Comparison of ENCODE assay signal across 18 cellular contexts in genomic region chr19:5772416-5772815, GRCh38. TPM values are rescaled to one million over a fixed set of nuclear protein-coding genes. Genes with fewer than 3 reads are reported as not detected.
A peak's percentile ranks its signal among the peaks of the same experiment; 100 is the strongest.
DNase-seq lines count a peak whose midpoint lies in the region; ATAC-seq and TF ChIP-seq lines count a peak whose summit lies in the region.
"Had no signal": no experiment of that assay in that cellular context is flagged by ENCODE, and none has a peak within 500 bp of the region (broad histone marks: within the 10 kb centered on the region; RNA-seq: fewer than 3 reads in every experiment).

No MANE protein-coding gene starts in this region.

- CTCF ChIA-PET in IMR-90 (lab: Yijun Ruan, JAX) = no interaction called here

- no peak overlapping the region for H3K9ac ChIP-seq in BLaER1 treated with 17β-estradiol and CSF1 and Interleukin-3, amounts not matched to agents 10 nM and 100 nM
- H3K9ac ChIP-seq in IMR-90 (ENCODE audit: low read depth, low read length) (no peak overlapping the region), trophoblast cell (ENCODE audit: low read length) (no peak overlapping the region)

- 80% methylated on average over 5 of the region's 19 CpGs; no CpG with 5 or more reads in 1 of the 2 experiments for WGBS in IMR-90 (ENCODE audit: extremely low coverage in 2 of 2, insufficient read length in 1 of 2), 2 experiments
- WGBS in trophoblast cell (ENCODE audit: extremely low coverage, insufficient coverage, insufficient read length) = no CpG with 5 or more reads among the region's 19 CpGs
- WGBS in esophagus muscularis mucosa = 84% methylated on average over 19 of the region's 19 CpGs

- peak overlapping the region in 6 of 11 experiments; percentile 12 to 33 (median 24); a peak in 4 of 22 replicates for H3K4me2 ChIP-seq in BLaER1 treated with 17β-estradiol and CSF1 and Interleukin-3, amounts not matched to agents 10 nM and 100 nM
- no peak overlapping the region for H3K4me2 ChIP-seq in IMR-90 (ENCODE audit: low read depth, low read length)
- no peak overlapping the region for H3K4me2 ChIP-seq in trophoblast cell (ENCODE audit: low read length)

- H3K79me2 ChIP-seq in trophoblast cell (ENCODE audit: control insufficient read depth, insufficient read depth, low read length, poor library complexity) = no peaks in the 10 kb centered on the region

- no TSS peak for BruUV-seq in IMR-90 (replicated peaks; lab: Mats Ljungman, UMichigan)

- POLR2A ChIA-PET in IMR-90 (lab: Charles Lee; ENCODE audit: unreplicated experiment) = no interaction called here

- TF ChIP-seq POLR2A in IMR-90 (IDR thresholded peaks at IDR 0.05; ENCODE audit: low read depth, low read length) = no peak
- no peak for TF ChIP-seq POLR2A in esophagus muscularis mucosa (IDR thresholded peaks at IDR 0.05; ENCODE audit: low read depth)

- peak overlapping the region; percentile 75 for H2AFZ ChIP-seq in IMR-90 (replicated peaks; ENCODE audit: low read length, poor library complexity)
- no peak overlapping the region for H2AFZ ChIP-seq in trophoblast cell (ENCODE audit: insufficient read depth, low read length, poor library complexity)

- DNase-seq in IMR-90 = no peak
- peak; percentile 51 for DNase-seq in UCSD-AML1 (lab: John Stamatoyannopoulos, UW; ENCODE audit: unreplicated experiment)
- no peak for DNase-seq in trophoblast cell
- DNase-seq in H4 (ENCODE audit: low spot score) = no peak
- no peak for DNase-seq in esophagus muscularis mucosa (ENCODE audit: extremely low spot score)
- DNase-seq: 8988T; AML-193; C1 segment of cervical spinal cord; Calu3; CD4-positive, alpha-beta T cell; DMS 273 treated with DMSO at 0.1 percent for 48 hours; DMS79; H9 had no signal

- no peak for TF ChIP-seq RAD21 in IMR-90 (IDR thresholded peaks at IDR 0.05; ENCODE audit: low read length)

- H2BK15ac ChIP-seq in IMR-90 (ENCODE audit: low read depth, low read length) = no peak overlapping the region

- H2AK9ac ChIP-seq in IMR-90 (replicated peaks; ENCODE audit: low read depth, low read length, poor library complexity) = peak overlapping the region; percentile 72

- no peaks in the 10 kb centered on the region for H3K9me1 ChIP-seq in IMR-90 (ENCODE audit: insufficient read depth, low read length)

- no peak overlapping the region for H4K91ac ChIP-seq in IMR-90 (ENCODE audit: insufficient read depth, low read depth, low read length)
- H4K91ac ChIP-seq in trophoblast cell (ENCODE audit: low read depth, low read length) = no peak overlapping the region

- no peak overlapping the region for H3K27ac ChIP-seq in BLaER1 treated with 17β-estradiol and CSF1 and Interleukin-3, amounts not matched to agents 10 nM and 100 nM
- H3K27ac ChIP-seq in IMR-90 (ENCODE audit: insufficient read depth, low read length) (no peak overlapping the region), trophoblast cell (ENCODE audit: low read depth, low read length) (no peak overlapping the region), esophagus muscularis mucosa (replicated peaks in 1 of 4) (no peak overlapping the region)

- H3K4ac ChIP-seq in IMR-90 (ENCODE audit: low read depth, low read length) (peak overlapping the region; percentile 7; the same call in 1 of the 2 replicates), trophoblast cell (ENCODE audit: low read depth, low read length) (no peak overlapping the region)

- dilution Hi-C loops in IMR-90 (cut with HindIII; ENCODE audit: low sequenced_read_pairs, unreplicated experiment) = no loop called here

- ATAC-seq in IMR-90 (ENCODE audit: low read depth) = no peak
- no peak for ATAC-seq in HG02763 (IDR thresholded peaks at IDR 0.05; ENCODE audit: unreplicated experiment)
- ATAC-seq: HepG2 had no signal

- TF ChIP-seq CTCF in IMR-90 (conservative IDR thresholded peaks at IDR 0.05; ENCODE audit: low read depth, low read length) (no peak), esophagus muscularis mucosa (IDR thresholded peaks at IDR 0.05) (no peak)

- H4K12ac ChIP-seq in trophoblast cell (ENCODE audit: low read depth, low read length) = no peak overlapping the region

- no peak for TF ChIP-seq EP300 in esophagus muscularis mucosa (IDR thresholded peaks at IDR 0.05)

- no peak overlapping the region for H3K4me3 ChIP-seq in BLaER1 treated with 17β-estradiol and CSF1 and Interleukin-3, amounts not matched to agents 10 nM and 100 nM
- H3K4me3 ChIP-seq in IMR-90 (ENCODE audit: insufficient read depth, low read depth, low read length) (no peak overlapping the region), trophoblast cell (ENCODE audit: low read depth, low read length) (peak overlapping the region; percentile 23), esophagus muscularis mucosa (no peak overlapping the region)

- H4K20me1 ChIP-seq in BLaER1 treated with 17β-estradiol and CSF1 and Interleukin-3, amounts not matched to agents 10 nM and 100 nM = no peaks in the 10 kb centered on the region; a peak in 1 of 22 replicates
- H4K20me1 ChIP-seq in IMR-90 (ENCODE audit: insufficient read depth, low read length) = no peaks in the 10 kb centered on the region

- H3K18ac ChIP-seq in IMR-90 (ENCODE audit: low read depth, low read length) = no peak overlapping the region
- H3K18ac ChIP-seq in trophoblast cell (ENCODE audit: low read length) = no peak overlapping the region

- no peak overlapping the region for H4K8ac ChIP-seq in IMR-90 (ENCODE audit: low read depth in 2 of 2, low read length in 2 of 2)
- no peak overlapping the region for H4K8ac ChIP-seq in trophoblast cell (ENCODE audit: low read depth, low read length)

- H3K79me1 ChIP-seq in IMR-90 (ENCODE audit: low read depth in 1 of 2, low read length in 2 of 2) (no peaks in the 10 kb centered on the region), trophoblast cell (ENCODE audit: low read length) (no peaks in the 10 kb centered on the region)

- no peak overlapping the region for H3K23ac ChIP-seq in IMR-90 (ENCODE audit: low read depth, low read length)
- H3K23ac ChIP-seq in trophoblast cell (ENCODE audit: low read length) = no peak overlapping the region

- in situ Hi-C loops in IMR-90 (cut with MboI; ENCODE audit: low sequenced_read_pairs) = no loop called here

- H3K14ac ChIP-seq in IMR-90 (replicated peaks; ENCODE audit: low read depth, low read length) (no peak overlapping the region), trophoblast cell (ENCODE audit: low read length) (no peak overlapping the region)

- H2BK5ac ChIP-seq in IMR-90 (ENCODE audit: low read depth, low read length, poor library complexity, severe bottlenecking) (no peak overlapping the region), trophoblast cell (ENCODE audit: low read depth, low read length, poor library complexity) (no peak overlapping the region)

- H2BK12ac ChIP-seq in trophoblast cell (ENCODE audit: low read length) = no peak overlapping the region

- no peak overlapping the region for H3K56ac ChIP-seq in IMR-90 (ENCODE audit: extremely low read depth, insufficient read depth, low read length)

- no peaks in the 10 kb centered on the region for H3K27me3 ChIP-seq in BLaER1 treated with 17β-estradiol and CSF1 and Interleukin-3, amounts not matched to agents 10 nM and 100 nM
- no peaks in the 10 kb centered on the region for H3K27me3 ChIP-seq in IMR-90 (ENCODE audit: control insufficient read depth, insufficient read depth, low read length)
- H3K27me3 ChIP-seq in trophoblast cell (ENCODE audit: insufficient read depth, low read length) = no peaks in the 10 kb centered on the region
- no peaks in the 10 kb centered on the region for H3K27me3 ChIP-seq in esophagus muscularis mucosa

- H3K36me3 ChIP-seq in BLaER1 treated with 17β-estradiol and CSF1 and Interleukin-3, amounts not matched to agents 10 nM and 100 nM = no peaks in the 10 kb centered on the region
- H3K36me3 ChIP-seq in IMR-90 (ENCODE audit: control insufficient read depth, insufficient read depth, low read length) = no peaks in the 10 kb centered on the region
- H3K36me3 ChIP-seq in trophoblast cell (ENCODE audit: control insufficient read depth in 1 of 2, insufficient read depth in 2 of 2, low read length in 2 of 2) = no peaks in the 10 kb centered on the region
- H3K36me3 ChIP-seq in esophagus muscularis mucosa = no peaks in the 10 kb centered on the region

- H3K9me3 ChIP-seq in BLaER1 treated with 17β-estradiol and CSF1 and Interleukin-3, amounts not matched to agents 10 nM and 100 nM (replicated peaks in 1 of 11) = no peaks in the 10 kb centered on the region
- H3K9me3 ChIP-seq in IMR-90 (ENCODE audit: control insufficient read depth, insufficient read depth, low read length) (no peaks in the 10 kb centered on the region), trophoblast cell (ENCODE audit: insufficient read depth, low read depth, low read length) (no peaks in the 10 kb centered on the region), esophagus muscularis mucosa (no peaks in the 10 kb centered on the region)

- no peak overlapping the region for H4K5ac ChIP-seq in IMR-90 (ENCODE audit: low read depth, low read length)

- H2AK5ac ChIP-seq in IMR-90 (ENCODE audit: low read depth, low read length) (no peak overlapping the region), trophoblast cell (ENCODE audit: low read length) (no peak overlapping the region)

- H2BK120ac ChIP-seq in IMR-90 (ENCODE audit: low read depth, low read length) = no peak overlapping the region
- no peak overlapping the region for H2BK120ac ChIP-seq in trophoblast cell (ENCODE audit: insufficient read depth, low read length, poor library complexity)

- intact Hi-C loops in IMR-90 (cut with micrococcal nuclease) (no loop called here), esophagus muscularis mucosa (cut with DNase I) (no loop called here)

- peaks cover 0 to 52% (median 23%) of the 10 kb centered on the region in 10 experiments; a peak in 14 of 20 replicates for H3K4me1 ChIP-seq in BLaER1 treated with 17β-estradiol and CSF1 and Interleukin-3, amounts not matched to agents 10 nM and 100 nM
- H3K4me1 ChIP-seq in IMR-90 (ENCODE audit: control insufficient read depth, insufficient read depth, low read length) = peaks cover 4% of the 10 kb centered on the region
- no peaks in the 10 kb centered on the region for H3K4me1 ChIP-seq in trophoblast cell (ENCODE audit: control insufficient read depth in 1 of 2, insufficient read depth in 2 of 2, low read length in 2 of 2)
- peaks cover 0 to 15% (median 8%) of the 10 kb centered on the region in 4 donors for H3K4me1 ChIP-seq in esophagus muscularis mucosa

- H2BK20ac ChIP-seq in IMR-90 (ENCODE audit: low read depth, low read length) = no peak overlapping the region

RNA-seq across cellular contexts. Expression of gene PRR22, which starts 12.1 kb away (rescaled TPM):
- total RNA-seq in IMR-90 (2012; rRNA removed) (0.28 TPM in 1 of 2 replicates, not detected in the other), esophagus muscularis mucosa (1 to 10 TPM in 2 of 4 donors, under 1 TPM in 2; 0.19 to 1.2 (median 1.0) TPM)
- polyA plus RNA-seq in IMR-90 (2012; rRNA removed) = 0.92 and 1.6 TPM in 2 replicates
- 0.21 and 0.41 TPM in 2 replicates for polyA plus RNA-seq in IMR-90 (2012; cell fraction: cytosol; rRNA removed)
- polyA plus RNA-seq in IMR-90 (2012; cell fraction: nucleus; rRNA removed; ENCODE audit: low replicate concordance) = 4.7 and 15.1 TPM in 2 replicates
- 1.9 and 2.1 TPM in 2 replicates for polyA plus RNA-seq in trophoblast cell (2013)
- total RNA-seq in H4 (2014; rRNA removed; shearing (Covaris generic)) = 0.25 TPM in 1 of 2 replicates, not detected in the other

RNA-seq across cellular contexts. Expression of gene DUS3L, which starts 18.5 kb away (rescaled TPM):
- total RNA-seq in IMR-90 (2012; rRNA removed) (12.4 and 14.2 TPM in 2 replicates), esophagus muscularis mucosa (10 to 100 TPM; 20.3 to 34.1 (median 27.3) TPM)
- polyA plus RNA-seq in IMR-90 (2012; rRNA removed) = 21.3 and 25.6 TPM in 2 replicates
- polyA plus RNA-seq in IMR-90 (2012; cell fraction: cytosol; rRNA removed) = 18.7 and 45.2 TPM in 2 replicates
- polyA plus RNA-seq in IMR-90 (2012; cell fraction: nucleus; rRNA removed; ENCODE audit: low replicate concordance) = 102 and 228 TPM in 2 replicates
- polyA plus RNA-seq in trophoblast cell (2013) = 16.2 and 19.0 TPM in 2 replicates
- total RNA-seq in H4 (2014; rRNA removed; shearing (Covaris generic)) = 23.2 and 28.1 TPM in 2 replicates

RNA-seq across cellular contexts. Expression of gene NRTN, which starts 32.5 kb away (rescaled TPM):
- total RNA-seq in IMR-90 (2012; rRNA removed) = 0.18 TPM in 1 of 2 replicates, not detected in the other
- polyA plus RNA-seq in IMR-90 (2012; rRNA removed) = 0.17 and 0.37 TPM in 2 replicates
- polyA plus RNA-seq in IMR-90 (2012; cell fraction: cytosol; rRNA removed) = 0.51 and 0.63 TPM in 2 replicates
- polyA plus RNA-seq in IMR-90 (2012; cell fraction: nucleus; rRNA removed; ENCODE audit: low replicate concordance) = 0.11 and 0.35 TPM in 2 replicates
- 0.64 and 1.0 TPM in 2 replicates for polyA plus RNA-seq in trophoblast cell (2013)
- total RNA-seq in H4 (2014; rRNA removed; shearing (Covaris generic)) = 0.06 and 0.23 TPM in 2 replicates
- 10 to 100 TPM; 12.9 to 53.0 (median 29.5) TPM for total RNA-seq in esophagus muscularis mucosa
- total RNA-seq: LHCN-M2 had no signal

RNA-seq across cellular contexts. Expression of gene CATSPERD, which starts 52.0 kb away (rescaled TPM):
- total RNA-seq in IMR-90 (2012; rRNA removed) (not detected in 2 replicates), esophagus muscularis mucosa (under 1 TPM in 1 of 4 donors, not detected in 3; 0.19 TPM)
- polyA plus RNA-seq in IMR-90 (2012; rRNA removed) = not detected in 2 replicates
- not detected in 2 replicates for polyA plus RNA-seq in IMR-90 (2012; cell fraction: cytosol; rRNA removed)
- polyA plus RNA-seq in IMR-90 (2012; cell fraction: nucleus; rRNA removed; ENCODE audit: low replicate concordance) = not detected in 2 replicates
- 0.11 and 0.19 TPM in 2 replicates for polyA plus RNA-seq in trophoblast cell (2013)
- not detected in 2 replicates for total RNA-seq in H4 (2014; rRNA removed; shearing (Covaris generic))
- total RNA-seq: Calu3; CD4-positive, alpha-beta T cell; G401; H9; HepG2; LHCN-M2 had no signal

RNA-seq across cellular contexts. Expression of gene LONP1, which starts 52.5 kb away (rescaled TPM):
- total RNA-seq in IMR-90 (2012; rRNA removed) = 64.2 and 70.3 TPM in 2 replicates
- 90.9 and 93.2 TPM in 2 replicates for polyA plus RNA-seq in IMR-90 (2012; rRNA removed)
- polyA plus RNA-seq in IMR-90 (2012; cell fraction: cytosol; rRNA removed) = 75.7 and 144 TPM in 2 replicates
- 158 and 371 TPM in 2 replicates for polyA plus RNA-seq in IMR-90 (2012; cell fraction: nucleus; rRNA removed; ENCODE audit: low replicate concordance)
- polyA plus RNA-seq in trophoblast cell (2013) = 37.6 and 38.8 TPM in 2 replicates
- 49.1 and 81.4 TPM in 2 replicates for total RNA-seq in H4 (2014; rRNA removed; shearing (Covaris generic))
- 10 to 100 TPM; 49.0 to 70.4 (median 54.3) TPM for total RNA-seq in esophagus muscularis mucosa

Comparison
In these comparisons a context has a peak if more than half of its experiments do, and no peak if none do; other contexts are left out.
1. H3K4me2 ChIP-seq: peak in BLaER1 treated with 17β-estradiol and CSF1 and Interleukin-3, amounts not matched to agents 10 nM and 100 nM (6 of 11); none in IMR-90 (single experiment) and trophoblast cell (single experiment).
2. RNA of gene NRTN, which starts 32.5 kb away (total RNA-seq): 12.9 to 53.0 TPM in esophagus muscularis mucosa; 0.18 TPM in IMR-90 and 0.06 to 0.23 TPM in H4; every median in the first group is over 10 times any median in the second.